ENCODE assay signal across 20 cellular contexts in genomic region chr13:100826441-100826840, GRCh38.
DNase-seq lines count a peak whose midpoint lies in the region; ATAC-seq lines count a peak whose summit lies in the region.
"Had no signal": no experiment of that assay in that cellular context is flagged by ENCODE, and none has a peak within 500 bp of the region (broad histone marks: within the 10 kb centered on the region; RNA-seq: fewer than 3 reads in every experiment).

No MANE protein-coding gene starts in this region.

- no peaks in the 10 kb centered on the region for H3K36me3 Mint-ChIP-seq in activated CD4-positive, alpha-beta memory T cell treated with anti-CD3 and anti-CD28 coated beads for 36 hours

- peaks cover 50% of the 10 kb centered on the region for H3K4me1 ChIP-seq in adipocyte (ENCODE audit: control insufficient read depth, insufficient read depth, low read length)
- H3K4me1 ChIP-seq: A549 had no signal

- H3K9me3 ChIP-seq in adipocyte (ENCODE audit: control insufficient read depth, low read length): peaks cover 9% of the 10 kb centered on the region
- H3K9me3 ChIP-seq: A549 had no signal

- no peak overlapping the region for H3K27ac Mint-ChIP-seq in activated CD4-positive, alpha-beta memory T cell treated with anti-CD3 and anti-CD28 coated beads for 36 hours
- H3K27ac Mint-ChIP-seq: CD4-positive, alpha-beta T cell; T-helper 1 cell treated with Interleukin-12 subunit alpha and Interleukin-12 subunit beta and Interleukin-4 antibody, amounts not matched to agents 30 μg/mL and 1 μg/mL, for 36 hours had no signal

- intact Hi-C loops in activated CD4-positive, alpha-beta memory T cell treated with anti-CD3 and anti-CD28 coated beads for 36 hours (cut with micrococcal nuclease): no loop called here

- H3K27me3 ChIP-seq in adipocyte (replicated peaks; ENCODE audit: control insufficient read depth, insufficient read depth, low read length): no peaks in the 10 kb centered on the region

- peak overlapping the region; percentile 61 for H3K4me3 ChIP-seq in adipocyte (ENCODE audit: low read length)
- H3K4me3 ChIP-seq: A549 had no signal

- H3K4me1 Mint-ChIP-seq in activated CD4-positive, alpha-beta memory T cell treated with anti-CD3 and anti-CD28 coated beads for 36 hours (ENCODE audit: low read depth): no peaks in the 10 kb centered on the region

- no peaks in the 10 kb centered on the region for H3K9me3 Mint-ChIP-seq in activated CD4-positive, alpha-beta memory T cell treated with anti-CD3 and anti-CD28 coated beads for 36 hours
- H3K9me3 Mint-ChIP-seq: CD4-positive, alpha-beta T cell; T-helper 1 cell treated with Interleukin-12 subunit alpha and Interleukin-12 subunit beta and Interleukin-4 antibody, amounts not matched to agents 30 μg/mL and 1 μg/mL, for 36 hours had no signal

- peak overlapping the region; percentile 84 for H3K9ac ChIP-seq in adipocyte (ENCODE audit: low read length)

- CTCF ChIA-PET in activated CD4-positive, alpha-beta memory T cell treated with anti-CD3 and anti-CD28 coated beads for 36 hours (lab: Charles Lee): no interaction called here

- H3K36me3 ChIP-seq in adipocyte (ENCODE audit: control insufficient read depth, insufficient read depth, low read length, severe bottlenecking): no peaks in the 10 kb centered on the region

- POLR2A ChIA-PET in activated CD4-positive, alpha-beta memory T cell treated with anti-CD3 and anti-CD28 coated beads for 36 hours (lab: Charles Lee): no interaction called here

- peaks cover 8% of the 10 kb centered on the region for H3K27me3 Mint-ChIP-seq in activated CD4-positive, alpha-beta memory T cell treated with anti-CD3 and anti-CD28 coated beads for 36 hours
- H3K27me3 Mint-ChIP-seq: CD4-positive, alpha-beta T cell had no signal

- no peak overlapping the region for H3K4me3 Mint-ChIP-seq in activated CD4-positive, alpha-beta memory T cell treated with anti-CD3 and anti-CD28 coated beads for 36 hours
- H3K4me3 Mint-ChIP-seq: CD4-positive, alpha-beta T cell; T-helper 1 cell treated with Interleukin-12 subunit alpha and Interleukin-12 subunit beta and Interleukin-4 antibody, amounts not matched to agents 30 μg/mL and 1 μg/mL, for 36 hours had no signal

- DNase-seq in M059J (ENCODE audit: low read depth): peak; percentile 6
- no peak for DNase-seq in adipocyte (ENCODE audit: low read depth)
- no peak for DNase-seq in C1 segment of cervical spinal cord (lab: John Stamatoyannopoulos, UW)
- no peak for DNase-seq in activated CD4-positive, alpha-beta memory T cell treated with anti-CD3 and anti-CD28 coated beads for 36 hours
- no peak for DNase-seq in NCI-H748 (lab: John Stamatoyannopoulos, UW; ENCODE audit: unreplicated experiment)
- DNase-seq: CD4-positive, alpha-beta T cell; COR-L47; DMS79 treated with DMSO at 0.1 percent for 48 hours; KBM-7; NCI-H1105; NCI-H2029 treated with DMSO at 0.1 percent for 48 hours; NCI-H226; NCI-H510A treated with DMSO at 0.1 percent for 48 hours; NCI-H774; Right ventricle myocardium superior had no signal

- ATAC-seq in GM18498 (IDR thresholded peaks at IDR 0.05; ENCODE audit: unreplicated experiment): peak; percentile 51
- ATAC-seq in GM21529 (IDR thresholded peaks at IDR 0.05; ENCODE audit: unreplicated experiment): peak; percentile 67
- ATAC-seq: A549, HepG2 had no signal
